27 cellular contexts compared by ENCODE assay signal in genomic region chr6:41524634-41525011, GRCh38.
"Had no signal": no experiment of that assay in that cellular context is flagged by ENCODE, and none has a peak within 500 bp of the region (broad histone marks: within the 10 kb centered on the region; RNA-seq: fewer than 3 reads in every experiment).

No MANE protein-coding gene starts in this region.

- H3K36me3 ChIP-seq: right atrium auricular region, spleen, tibial nerve, WERI-Rb-1 had no signal

- H3K9ac ChIP-seq: parathyroid adenoma had no signal

- ATAC-seq: activated CD4-positive, CD25-positive, alpha-beta regulatory T cell treated with anti-CD3 and anti-CD28 coated beads, Interleukin-2, amount 50 U/mL, for 24 hours; effector memory CD8-positive, alpha-beta T cell; esophagus mucosa; T-helper 17 cell had no signal

- H3K4me3 ChIP-seq: right atrium auricular region, spleen, tibial nerve had no signal

- H3K27me3 ChIP-seq: right atrium auricular region had no signal

- DNase-seq: activated CD4-positive, alpha-beta T cell treated with anti-CD3 and anti-CD28 coated beads for 48 hours; activated CD4-positive, alpha-beta T cell treated with anti-CD3 and anti-CD28 coated beads, Interleukin-2, amount 50 U/mL, for 48 hours; activated CD8-positive, alpha-beta memory T cell treated with anti-CD3 and anti-CD28 coated beads, Interleukin-2, amount 50 U/mL, for 4 hours; activated gamma-delta T cell; activated naive CD4-positive, alpha-beta T cell treated with anti-CD3 and anti-CD28 coated beads, Interleukin-2, amount 10 ng/mL, durations not matched to agents 7 days and 5 days; activated T-cell treated with anti-CD3 and anti-CD28 coated beads, Interleukin-2, amount 50 U/mL, for 1 hour; amniotic stem cell; caudate nucleus; cortex of kidney; effector memory CD8-positive, alpha-beta T cell; foreskin fibroblast; head of caudate nucleus; hippocampal formation; immature natural killer cell; naive B cell; nephron progenitor cell; occipital lobe; spleen; stimulated activated naive CD4-positive, alpha-beta T cell; T-helper 17 cell; T1000; WERI-Rb-1 had no signal

- H3K79me2 ChIP-seq: parathyroid adenoma had no signal

- H3K27ac ChIP-seq: parathyroid adenoma, right atrium auricular region, spleen, tibial nerve, WERI-Rb-1 had no signal

- H3K9me3 ChIP-seq: right atrium auricular region, spleen, tibial nerve had no signal

- H2AFZ ChIP-seq: parathyroid adenoma had no signal
